Comparison of ENCODE assay signal across 10 cellular contexts in the genomic region with DNA sequence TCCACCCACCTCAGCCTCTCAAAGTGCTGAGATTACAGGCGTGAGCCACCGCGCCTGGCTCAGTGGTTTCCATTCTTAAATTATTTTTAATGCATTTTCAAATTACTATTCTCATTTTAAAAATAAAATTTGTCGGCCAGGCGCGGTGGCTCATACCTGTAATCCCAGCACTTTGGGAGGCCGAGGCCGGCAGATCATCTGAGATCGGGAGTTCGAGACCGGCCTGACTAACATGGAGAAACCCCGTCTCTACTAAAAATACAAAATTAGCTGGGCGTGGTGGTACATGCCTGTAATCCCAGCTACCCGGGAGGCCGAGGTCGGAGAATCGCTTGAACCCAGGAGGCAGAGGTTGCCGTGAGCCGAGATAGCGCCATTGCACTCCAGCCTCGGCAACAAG. TPM values are rescaled to one million over a fixed set of nuclear protein-coding genes. Genes with fewer than 3 reads are reported as not detected.
"Had no signal": no experiment of that assay in that cellular context is flagged by ENCODE, and none has a peak within 500 bp of the region (broad histone marks: within the 10 kb centered on the region; RNA-seq: fewer than 3 reads in every experiment).

No MANE protein-coding gene starts in this region.

RNA-seq across cellular contexts. Expression of a gene that starts 3.2 kb away (rescaled TPM):
- total RNA-seq: naive thymus-derived CD4-positive, alpha-beta T cell; natural killer cell; ovary; right atrium auricular region; sciatic nerve; skeletal muscle tissue; transverse colon; ureter had no signal
- polyA plus RNA-seq: naive thymus-derived CD4-positive, alpha-beta T cell; ovary had no signal

RNA-seq across cellular contexts. Expression of a gene that starts 12.9 kb away (rescaled TPM):
- total RNA-seq: naive thymus-derived CD4-positive, alpha-beta T cell; natural killer cell; sciatic nerve; skeletal muscle tissue had no signal
- polyA plus RNA-seq: naive thymus-derived CD4-positive, alpha-beta T cell had no signal

RNA-seq across cellular contexts. Expression of a gene that starts 38.8 kb away (rescaled TPM):
- total RNA-seq: naive thymus-derived CD4-positive, alpha-beta T cell; natural killer cell; occipital lobe had no signal
- polyA plus RNA-seq: naive thymus-derived CD4-positive, alpha-beta T cell; neural cell had no signal
